In genomic region chr14:49620182-49621113, GRCh38 we compare ENCODE assay signal across 1 cellular context.
TF ChIP-seq lines count a peak whose summit lies in the region.

Gene MGAT2, plus strand, starts transcription at chr14:49620799. Its CDS starts 470 bp downstream, at chr14:49621269.
Gene RPL36AL, minus strand, starts transcription at chr14:49620626. Its CDS starts 1,522 bp downstream, at chr14:49619104.

TF ChIP-seq in K562, 482 proteins besides CTCF, POLR2A, EP300 and RAD21 (continued from another document and continues in another):
- TF ChIP-seq, protein P1, sequence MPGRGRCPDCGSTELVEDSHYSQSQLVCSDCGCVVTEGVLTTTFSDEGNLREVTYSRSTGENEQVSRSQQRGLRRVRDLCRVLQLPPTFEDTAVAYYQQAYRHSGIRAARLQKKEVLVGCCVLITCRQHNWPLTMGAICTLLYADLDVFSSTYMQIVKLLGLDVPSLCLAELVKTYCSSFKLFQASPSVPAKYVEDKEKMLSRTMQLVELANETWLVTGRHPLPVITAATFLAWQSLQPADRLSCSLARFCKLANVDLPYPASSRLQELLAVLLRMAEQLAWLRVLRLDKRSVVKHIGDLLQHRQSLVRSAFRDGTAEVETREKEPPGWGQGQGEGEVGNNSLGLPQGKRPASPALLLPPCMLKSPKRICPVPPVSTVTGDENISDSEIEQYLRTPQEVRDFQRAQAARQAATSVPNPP (IDR thresholded peaks at IDR 0.05; ENCODE audit: borderline replicate concordance, insufficient read depth, insufficient read length) = no peak
- no peak for TF ChIP-seq PCBP2 (IDR thresholded peaks at IDR 0.05; ENCODE audit: low read depth, low read length, poor library complexity, severe bottlenecking)
- TF ChIP-seq NCOA1 (IDR thresholded peaks at IDR 0.05; ENCODE audit: low read depth) = peak; percentile 22; the same call in 1 of the 2 replicates
- peak; percentile 65 for TF ChIP-seq RFX1 (IDR thresholded peaks at IDR 0.05)
- TF ChIP-seq NR2C1 (IDR thresholded peaks at IDR 0.05) = no peak
- no peak for TF ChIP-seq NR2C1 (tag; IDR thresholded peaks at IDR 0.05)
- TF ChIP-seq TAF1 (IDR thresholded peaks at IDR 0.05; ENCODE audit: control insufficient read depth, extremely low read depth, insufficient read depth, low read length, severe bottlenecking) = peak; percentile 93
- TF ChIP-seq MYNN (IDR thresholded peaks at IDR 0.05) = peak; percentile 39; the same call in 1 of the 2 replicates
- TF ChIP-seq MYNN (CRISPR knock-in tag; IDR thresholded peaks at IDR 0.05) = no peak
- TF ChIP-seq ZBTB49 (CRISPR knock-in tag; IDR thresholded peaks at IDR 0.05; ENCODE audit: borderline replicate concordance) = no peak
- 0 out of 2 replicates have a peak, but pooled peaks have one; percentile 24 for TF ChIP-seq ATF1 (CRISPR knock-in tag; IDR thresholded peaks at IDR 0.05)
- TF ChIP-seq ATF1 (tag; IDR thresholded peaks at IDR 0.05) = peak; percentile 82
- TF ChIP-seq, protein P2, sequence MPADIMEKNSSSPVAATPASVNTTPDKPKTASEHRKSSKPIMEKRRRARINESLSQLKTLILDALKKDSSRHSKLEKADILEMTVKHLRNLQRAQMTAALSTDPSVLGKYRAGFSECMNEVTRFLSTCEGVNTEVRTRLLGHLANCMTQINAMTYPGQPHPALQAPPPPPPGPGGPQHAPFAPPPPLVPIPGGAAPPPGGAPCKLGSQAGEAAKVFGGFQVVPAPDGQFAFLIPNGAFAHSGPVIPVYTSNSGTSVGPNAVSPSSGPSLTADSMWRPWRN (IDR thresholded peaks at IDR 0.05; ENCODE audit: low read depth) = no peak
- TF ChIP-seq JUNB (CRISPR knock-in tag; conservative IDR thresholded peaks at IDR 0.05) = no peak
- peak; percentile 37; the same call in 1 of the 2 replicates for TF ChIP-seq ZNF766 (CRISPR knock-in tag; conservative IDR thresholded peaks at IDR 0.05)
- TF ChIP-seq ATF7 (IDR thresholded peaks at IDR 0.05) = peak; percentile 57
- peak; percentile 71; the same call in 1 of the 2 replicates for TF ChIP-seq SREBF1 (IDR thresholded peaks at IDR 0.05; ENCODE audit: borderline replicate concordance, low read depth, low read length)
- peak; percentile 97 for TF ChIP-seq KDM5B (IDR thresholded peaks at IDR 0.05; ENCODE audit: insufficient replicate concordance, low read depth, low read length)
- TF ChIP-seq, protein P3, sequence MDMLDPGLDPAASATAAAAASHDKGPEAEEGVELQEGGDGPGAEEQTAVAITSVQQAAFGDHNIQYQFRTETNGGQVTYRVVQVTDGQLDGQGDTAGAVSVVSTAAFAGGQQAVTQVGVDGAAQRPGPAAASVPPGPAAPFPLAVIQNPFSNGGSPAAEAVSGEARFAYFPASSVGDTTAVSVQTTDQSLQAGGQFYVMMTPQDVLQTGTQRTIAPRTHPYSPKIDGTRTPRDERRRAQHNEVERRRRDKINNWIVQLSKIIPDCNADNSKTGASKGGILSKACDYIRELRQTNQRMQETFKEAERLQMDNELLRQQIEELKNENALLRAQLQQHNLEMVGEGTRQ (CRISPR knock-in tag; IDR thresholded peaks at IDR 0.05) = peak; percentile 73
- TF ChIP-seq SMAD3 (CRISPR knock-in tag; conservative IDR thresholded peaks at IDR 0.05) = no peak
- TF ChIP-seq MAZ (CRISPR knock-in tag; conservative IDR thresholded peaks at IDR 0.05 in 1 of 2, IDR thresholded peaks at IDR 0.05 in 1 of 2) = peak; percentile 40 to 41; a peak in 2 of 4 replicates
- no peak for TF ChIP-seq ZNF324 (CRISPR knock-in tag; IDR thresholded peaks at IDR 0.05)
- TF ChIP-seq THRB (CRISPR knock-in tag; conservative IDR thresholded peaks at IDR 0.05) = no peak
- TF ChIP-seq FOSL1 (tag; conservative IDR thresholded peaks at IDR 0.05) = peak; percentile 73
- no peak for TF ChIP-seq ZNF263 (CRISPR knock-in tag; IDR thresholded peaks at IDR 0.05; ENCODE audit: borderline replicate concordance)
- peak in 2 of 3 experiments; percentile 45 to 83 for TF ChIP-seq YY1 (IDR thresholded peaks at IDR 0.05; ENCODE audit: borderline replicate concordance in 1 of 3, control insufficient read depth in 1 of 3, extremely low read depth in 1 of 3, insufficient read depth in 3 of 3, insufficient read length in 1 of 3, insufficient replicate concordance in 2 of 3, low read depth in 1 of 3, low read length in 2 of 3)
- no peak for TF ChIP-seq RERE (CRISPR knock-in tag; IDR thresholded peaks at IDR 0.05; ENCODE audit: borderline replicate concordance)
- TF ChIP-seq BCOR (IDR thresholded peaks at IDR 0.05) = peak; percentile 20; the same call in 1 of the 2 replicates
- TF ChIP-seq ZNF79 (CRISPR knock-in tag; IDR thresholded peaks at IDR 0.05; ENCODE audit: low read depth) = no peak
- peak; percentile 47 for TF ChIP-seq CCNT2 (IDR thresholded peaks at IDR 0.05; ENCODE audit: borderline replicate concordance, extremely low read depth, insufficient read length, low read depth, low read length)
- no peak for TF ChIP-seq TCFL5 (CRISPR knock-in tag; conservative IDR thresholded peaks at IDR 0.05)
- TF ChIP-seq, protein P4, sequence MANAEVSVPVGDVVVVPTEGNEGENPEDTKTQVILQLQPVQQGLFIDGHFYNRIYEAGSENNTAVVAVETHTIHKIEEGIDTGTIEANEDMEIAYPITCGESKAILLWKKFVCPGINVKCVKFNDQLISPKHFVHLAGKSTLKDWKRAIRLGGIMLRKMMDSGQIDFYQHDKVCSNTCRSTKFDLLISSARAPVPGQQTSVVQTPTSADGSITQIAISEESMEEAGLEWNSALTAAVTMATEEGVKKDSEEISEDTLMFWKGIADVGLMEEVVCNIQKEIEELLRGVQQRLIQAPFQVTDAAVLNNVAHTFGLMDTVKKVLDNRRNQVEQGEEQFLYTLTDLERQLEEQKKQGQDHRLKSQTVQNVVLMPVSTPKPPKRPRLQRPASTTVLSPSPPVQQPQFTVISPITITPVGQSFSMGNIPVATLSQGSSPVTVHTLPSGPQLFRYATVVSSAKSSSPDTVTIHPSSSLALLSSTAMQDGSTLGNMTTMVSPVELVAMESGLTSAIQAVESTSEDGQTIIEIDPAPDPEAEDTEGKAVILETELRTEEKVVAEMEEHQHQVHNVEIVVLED (CRISPR knock-in tag; IDR thresholded peaks at IDR 0.05) = 0 out of 2 replicates have a peak, but pooled peaks have one; percentile 6
- no peak for TF ChIP-seq ZNF224 (CRISPR knock-in tag; IDR thresholded peaks at IDR 0.05)
- TF ChIP-seq TFAP4 (CRISPR knock-in tag; IDR thresholded peaks at IDR 0.05; ENCODE audit: borderline replicate concordance) = peak; percentile 13; the same call in 1 of the 2 replicates
- TF ChIP-seq, protein P5, sequence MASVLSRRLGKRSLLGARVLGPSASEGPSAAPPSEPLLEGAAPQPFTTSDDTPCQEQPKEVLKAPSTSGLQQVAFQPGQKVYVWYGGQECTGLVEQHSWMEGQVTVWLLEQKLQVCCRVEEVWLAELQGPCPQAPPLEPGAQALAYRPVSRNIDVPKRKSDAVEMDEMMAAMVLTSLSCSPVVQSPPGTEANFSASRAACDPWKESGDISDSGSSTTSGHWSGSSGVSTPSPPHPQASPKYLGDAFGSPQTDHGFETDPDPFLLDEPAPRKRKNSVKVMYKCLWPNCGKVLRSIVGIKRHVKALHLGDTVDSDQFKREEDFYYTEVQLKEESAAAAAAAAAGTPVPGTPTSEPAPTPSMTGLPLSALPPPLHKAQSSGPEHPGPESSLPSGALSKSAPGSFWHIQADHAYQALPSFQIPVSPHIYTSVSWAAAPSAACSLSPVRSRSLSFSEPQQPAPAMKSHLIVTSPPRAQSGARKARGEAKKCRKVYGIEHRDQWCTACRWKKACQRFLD (CRISPR knock-in tag; IDR thresholded peaks at IDR 0.05) = no peak
- 0 out of 2 replicates have a peak, but pooled peaks have one; percentile 55 for TF ChIP-seq ZBTB1 (CRISPR knock-in tag; IDR thresholded peaks at IDR 0.05; ENCODE audit: borderline replicate concordance, low read depth)
- no peak for TF ChIP-seq ZNF57 (CRISPR knock-in tag; IDR thresholded peaks at IDR 0.05)
- TF ChIP-seq MBD2 (IDR thresholded peaks at IDR 0.05; ENCODE audit: borderline replicate concordance, low read depth) = peak; percentile 88
- no peak for TF ChIP-seq IRF2 (CRISPR knock-in tag; IDR thresholded peaks at IDR 0.05)
- no peak for TF ChIP-seq ZNF707 (CRISPR knock-in tag; conservative IDR thresholded peaks at IDR 0.05)
- peak; percentile 83 for TF ChIP-seq TAF9B (IDR thresholded peaks at IDR 0.05; ENCODE audit: partially characterized antibody)
- TF ChIP-seq SMARCE1 (IDR thresholded peaks at IDR 0.05) = 0 out of 2 replicates have a peak, but pooled peaks have one; percentile 25
- peak; percentile 84 for TF ChIP-seq GABPB1 (CRISPR knock-in tag; IDR thresholded peaks at IDR 0.05)
- TF ChIP-seq NONO (IDR thresholded peaks at IDR 0.05; ENCODE audit: low read depth in 2 of 2, low read length in 1 of 2) = peak in 1 of 2 experiments; percentile 58; a peak in 1 of 4 replicates
- TF ChIP-seq FOXA3 (CRISPR knock-in tag; conservative IDR thresholded peaks at IDR 0.05 in 1 of 2, IDR thresholded peaks at IDR 0.05 in 1 of 2) = no peak
- peak; percentile 59 to 62; a peak in 2 of 4 replicates for TF ChIP-seq SIN3A (IDR thresholded peaks at IDR 0.05; ENCODE audit: borderline replicate concordance in 2 of 2, control insufficient read depth in 1 of 2, low read depth in 2 of 2, low read length in 2 of 2)
- TF ChIP-seq, protein P6, sequence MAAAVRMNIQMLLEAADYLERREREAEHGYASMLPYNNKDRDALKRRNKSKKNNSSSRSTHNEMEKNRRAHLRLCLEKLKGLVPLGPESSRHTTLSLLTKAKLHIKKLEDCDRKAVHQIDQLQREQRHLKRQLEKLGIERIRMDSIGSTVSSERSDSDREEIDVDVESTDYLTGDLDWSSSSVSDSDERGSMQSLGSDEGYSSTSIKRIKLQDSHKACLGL (CRISPR knock-in tag; IDR thresholded peaks at IDR 0.05; ENCODE audit: borderline replicate concordance, poor library complexity, severe bottlenecking) = no peak
- no peak for TF ChIP-seq GTF2A2 (tag; IDR thresholded peaks at IDR 0.05)
- TF ChIP-seq RBM22 (IDR thresholded peaks at IDR 0.05; ENCODE audit: low read depth, low read length, poor library complexity, severe bottlenecking) = peak; percentile 46
- TF ChIP-seq ZNF184 (CRISPR knock-in tag; IDR thresholded peaks at IDR 0.05) = no peak
- TF ChIP-seq ZNF695 (CRISPR knock-in tag; IDR thresholded peaks at IDR 0.05) = no peak
- peak; percentile 73 for TF ChIP-seq SP2 (IDR thresholded peaks at IDR 0.05; ENCODE audit: extremely low read depth, low read depth, low read length, poor library complexity, severe bottlenecking)
